2 cellular contexts compared by ENCODE assay signal in genomic region chr2:142672698-142673097, GRCh38.
TF ChIP-seq lines count a peak whose summit lies in the region.

No MANE protein-coding gene starts in this region.

TF ChIP-seq in IMR-90, 13 proteins besides CTCF, POLR2A, EP300 and RAD21:
- TF ChIP-seq MAFK (IDR thresholded peaks at IDR 0.05; ENCODE audit: low read depth, low read length) (peak; percentile 34; the same call in 1 of the 2 replicates), CEBPB (IDR thresholded peaks at IDR 0.05; ENCODE audit: low read depth, low read length) (no peak), RCOR1 (IDR thresholded peaks at IDR 0.05; ENCODE audit: insufficient replicate concordance, low read length) (no peak), ELK1 (IDR thresholded peaks at IDR 0.05; ENCODE audit: borderline replicate concordance, low read depth, low read length) (no peak)

TF ChIP-seq in H1, 55 proteins besides CTCF, POLR2A, EP300 and RAD21:
- TF ChIP-seq MAFK (IDR thresholded peaks at IDR 0.05; ENCODE audit: low read depth, low read length) = 0 out of 2 replicates have a peak, but pooled peaks have one; percentile 3
- no peak for TF ChIP-seq ATF2 (IDR thresholded peaks at IDR 0.05; ENCODE audit: low read length)
